8 cellular contexts compared by ENCODE assay signal in genomic region chr3:192188218-192188835, GRCh38.
DNase-seq lines count a peak whose midpoint lies in the region; ATAC-seq and FAIRE-seq lines count a peak whose summit lies in the region.

No MANE protein-coding gene starts in this region.

- intact Hi-C loops in left ventricle myocardium superior (cut with micrococcal nuclease): loop anchor here (10.0 kb wide), 1 partner anchor 236 kb away; no protein-coding TSS in a partner anchor

- DNase-seq in DMS53 (lab: John Stamatoyannopoulos, UW): peak; percentile 74
- peak; percentile 47 for DNase-seq in NCI-H69 (lab: John Stamatoyannopoulos, UW)
- DNase-seq in activated T-cell treated with anti-CD3 and anti-CD28 coated beads for 48 hours (ENCODE audit: low read depth): peak; percentile 25
- DNase-seq in left ventricle myocardium superior: peak; percentile 63
- DNase-seq in stimulated activated CD4-positive, alpha-beta T cell treated with anti-CD3 and anti-CD28 coated beads, Interleukin-2, amount 100 ng/mL, for 24 hours: peak; percentile 36 to 55
- no peak for DNase-seq in frontal cortex (ENCODE audit: low spot score in 2 of 2)

- peak; percentile 95 for ATAC-seq in GM19372 (IDR thresholded peaks at IDR 0.05; ENCODE audit: low read depth, unreplicated experiment)
- peak; percentile 97 for ATAC-seq in HG03159 (IDR thresholded peaks at IDR 0.05; ENCODE audit: unreplicated experiment)
- peak; percentile 60 for ATAC-seq in left ventricle myocardium superior

- no peak for FAIRE-seq in frontal cortex (lab: Jason Lieb, UNC)

Comparison
In these comparisons a context has a peak if more than half of its experiments do, and no peak if none do; other contexts are left out.
1. DNase-seq: peak in DMS53 (single experiment), NCI-H69 (single experiment), activated T-cell treated with anti-CD3 and anti-CD28 coated beads for 48 hours (single experiment), left ventricle myocardium superior (single experiment) and stimulated activated CD4-positive, alpha-beta T cell treated with anti-CD3 and anti-CD28 coated beads, Interleukin-2, amount 100 ng/mL, for 24 hours (2 of 2); none in frontal cortex (0 of 2).
2. Peak in every context shown above with its lines, with median percentiles within 50 percentile points of each other: ATAC-seq.